6 cellular contexts compared by ENCODE assay signal in the genomic region with DNA sequence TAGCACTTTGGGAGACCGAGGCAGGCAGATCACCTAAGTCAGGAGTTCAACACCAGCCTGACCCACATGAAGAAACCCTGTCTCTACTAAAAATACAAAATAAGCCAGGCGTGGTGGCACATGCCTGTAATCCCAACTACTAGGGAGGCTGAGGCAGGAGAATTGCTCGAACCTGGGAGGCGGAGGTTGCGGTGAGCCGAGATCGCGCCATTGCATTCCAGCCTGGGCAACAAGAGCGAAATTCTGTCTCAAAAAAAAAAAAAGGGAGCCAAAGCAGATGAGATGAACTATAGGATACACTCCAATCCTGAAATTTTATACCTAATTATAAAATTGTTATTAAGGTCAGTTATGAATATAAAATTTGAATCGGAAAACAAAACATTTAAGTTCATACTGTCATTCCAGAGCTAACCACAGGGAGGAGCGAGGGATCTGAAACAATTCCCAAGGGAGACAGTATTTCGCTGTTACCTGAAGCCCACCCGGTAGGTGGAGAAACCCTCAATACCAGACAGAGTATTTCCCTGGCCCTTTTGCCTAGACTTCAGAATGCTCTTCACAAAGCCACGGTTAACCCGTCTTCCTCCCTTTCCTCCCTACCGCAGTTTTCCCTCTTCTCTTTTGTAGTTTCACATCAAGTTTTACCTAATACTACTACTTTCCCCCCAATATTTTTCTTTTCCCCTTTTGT. TPM values are rescaled to one million over a fixed set of nuclear protein-coding genes. Genes with fewer than 3 reads are reported as not detected.
DNase-seq lines count a peak whose midpoint lies in the region; ATAC-seq and TF ChIP-seq lines count a peak whose summit lies in the region.

No MANE protein-coding gene starts in this region.

- H3K9ac ChIP-seq in neural cell (ENCODE audit: low read length), result peak overlapping the region; percentile 82

- no peaks in the 10 kb centered on the region for H4K20me1 ChIP-seq in neural cell (ENCODE audit: insufficient read depth)

- peak; percentile 64 for TF ChIP-seq RAD21 in neural cell (conservative IDR thresholded peaks at IDR 0.05)

- peaks cover 50% of the 10 kb centered on the region for H3K79me2 ChIP-seq in neural cell (replicated peaks; ENCODE audit: insufficient read depth, low read length)

- H3K36me3 ChIP-seq in GM06990 (ENCODE audit: control insufficient read depth, insufficient read depth, low read length), result no peaks in the 10 kb centered on the region; the same call in 1 of the 2 replicates
- no peaks in the 10 kb centered on the region for H3K36me3 ChIP-seq in neural cell (ENCODE audit: insufficient read depth, low read length)

- no peaks in the 10 kb centered on the region for H3K27me3 ChIP-seq in GM06990 (replicated peaks; ENCODE audit: control insufficient read depth, insufficient read depth, low read length)
- no peaks in the 10 kb centered on the region for H3K27me3 ChIP-seq in neural cell (ENCODE audit: insufficient read depth, low read depth, low read length)

- no peak overlapping the region for H2AFZ ChIP-seq in neural cell (ENCODE audit: low read depth, low read length)

- H3F3A ChIP-seq in neural cell (ENCODE audit: insufficient read depth, low read length, poor library complexity, severe bottlenecking), result no peaks in the 10 kb centered on the region

- ATAC-seq in GM19455 (IDR thresholded peaks at IDR 0.05; ENCODE audit: unreplicated experiment), result no peak

- TF ChIP-seq CTCF in GM06990 (IDR thresholded peaks at IDR 0.05; ENCODE audit: insufficient read depth, low read length, poor library complexity, severe bottlenecking) (peak; percentile 33), cardiac fibroblast (IDR thresholded peaks at IDR 0.05; ENCODE audit: low read depth, low read length) (peak; percentile 60), neural cell (IDR thresholded peaks at IDR 0.05; ENCODE audit: poor library complexity, severe bottlenecking) (peak; percentile 75)

- no peaks in the 10 kb centered on the region for H3K9me3 ChIP-seq in neural cell (ENCODE audit: low read length)

- H3K4me2 ChIP-seq in neural cell (ENCODE audit: low read length), result peak overlapping the region; percentile 97

- no peaks in the 10 kb centered on the region for H3K9me2 ChIP-seq in neural cell (ENCODE audit: insufficient read depth, low read length)

- no peak for TF ChIP-seq EP300 in neural cell (conservative IDR thresholded peaks at IDR 0.05; ENCODE audit: poor library complexity, severe bottlenecking)

- H3K27ac ChIP-seq in neural cell (ENCODE audit: low read length), result peak overlapping the region; percentile 83

- DNase-seq in GM06990 (ENCODE audit: extremely low read depth, insufficient read length) (no peak), NCI-H2107 treated with DMSO at 0.1 percent for 48 hours (lab: John Stamatoyannopoulos, UW; ENCODE audit: unreplicated experiment) (peak; percentile 54), cardiac fibroblast (ENCODE audit: low read depth in 2 of 2) (peak; percentile 68 to 76), KG1 (lab: John Stamatoyannopoulos, UW) (no peak)

- H3K4me3 ChIP-seq in GM06990 (replicated peaks; ENCODE audit: low read depth, low read length) (peak overlapping the region; percentile 97), cardiac fibroblast (replicated peaks in 1 of 2; ENCODE audit: low read depth in 2 of 2, low read length in 2 of 2) (peak overlapping the region; percentile 98 to 99), neural cell (ENCODE audit: low read length) (peak overlapping the region; percentile 90)

TF ChIP-seq in neural cell, 6 proteins besides CTCF, POLR2A, EP300 and RAD21:
- TF ChIP-seq TAF1 (IDR thresholded peaks at IDR 0.05; ENCODE audit: low read depth) (no peak), SMC3 (conservative IDR thresholded peaks at IDR 0.05; ENCODE audit: poor library complexity) (peak; percentile 79), EZH2 (IDR thresholded peaks at IDR 0.05; ENCODE audit: borderline replicate concordance, insufficient read depth, low read length, poor library complexity, severe bottlenecking) (no peak), POLR2AphosphoS5 (IDR thresholded peaks at IDR 0.05) (no peak), MXI1 (conservative IDR thresholded peaks at IDR 0.05; ENCODE audit: poor library complexity, severe bottlenecking) (no peak)
- TF ChIP-seq, protein P1, sequence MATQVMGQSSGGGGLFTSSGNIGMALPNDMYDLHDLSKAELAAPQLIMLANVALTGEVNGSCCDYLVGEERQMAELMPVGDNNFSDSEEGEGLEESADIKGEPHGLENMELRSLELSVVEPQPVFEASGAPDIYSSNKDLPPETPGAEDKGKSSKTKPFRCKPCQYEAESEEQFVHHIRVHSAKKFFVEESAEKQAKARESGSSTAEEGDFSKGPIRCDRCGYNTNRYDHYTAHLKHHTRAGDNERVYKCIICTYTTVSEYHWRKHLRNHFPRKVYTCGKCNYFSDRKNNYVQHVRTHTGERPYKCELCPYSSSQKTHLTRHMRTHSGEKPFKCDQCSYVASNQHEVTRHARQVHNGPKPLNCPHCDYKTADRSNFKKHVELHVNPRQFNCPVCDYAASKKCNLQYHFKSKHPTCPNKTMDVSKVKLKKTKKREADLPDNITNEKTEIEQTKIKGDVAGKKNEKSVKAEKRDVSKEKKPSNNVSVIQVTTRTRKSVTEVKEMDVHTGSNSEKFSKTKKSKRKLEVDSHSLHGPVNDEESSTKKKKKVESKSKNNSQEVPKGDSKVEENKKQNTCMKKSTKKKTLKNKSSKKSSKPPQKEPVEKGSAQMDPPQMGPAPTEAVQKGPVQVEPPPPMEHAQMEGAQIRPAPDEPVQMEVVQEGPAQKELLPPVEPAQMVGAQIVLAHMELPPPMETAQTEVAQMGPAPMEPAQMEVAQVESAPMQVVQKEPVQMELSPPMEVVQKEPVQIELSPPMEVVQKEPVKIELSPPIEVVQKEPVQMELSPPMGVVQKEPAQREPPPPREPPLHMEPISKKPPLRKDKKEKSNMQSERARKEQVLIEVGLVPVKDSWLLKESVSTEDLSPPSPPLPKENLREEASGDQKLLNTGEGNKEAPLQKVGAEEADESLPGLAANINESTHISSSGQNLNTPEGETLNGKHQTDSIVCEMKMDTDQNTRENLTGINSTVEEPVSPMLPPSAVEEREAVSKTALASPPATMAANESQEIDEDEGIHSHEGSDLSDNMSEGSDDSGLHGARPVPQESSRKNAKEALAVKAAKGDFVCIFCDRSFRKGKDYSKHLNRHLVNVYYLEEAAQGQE (IDR thresholded peaks at IDR 0.05; ENCODE audit: borderline replicate concordance), result no peak

RNA-seq across cellular contexts. Expression of gene PPM1G, which starts 1.4 kb away (rescaled TPM):
- polyA plus RNA-seq in neural cell, result 99.0 and 107 TPM in 2 replicates
- 91.1 and 95.6 TPM in 2 replicates for polyA minus RNA-seq in neural cell

RNA-seq across cellular contexts. Expression of gene NRBP1, which starts 20.5 kb away (rescaled TPM):
- 115 and 161 TPM in 2 replicates for polyA plus RNA-seq in neural cell
- 102 and 109 TPM in 2 replicates for polyA minus RNA-seq in neural cell

RNA-seq across cellular contexts. Expression of gene ZNF513, which starts 27.4 kb away (rescaled TPM):
- polyA plus RNA-seq in neural cell, result 40.5 and 46.8 TPM in 2 replicates
- 25.5 and 27.5 TPM in 2 replicates for polyA minus RNA-seq in neural cell

RNA-seq across cellular contexts. Expression of gene KRTCAP3, which starts 34.2 kb away (rescaled TPM):
- polyA plus RNA-seq in neural cell, result 2.3 and 4.0 TPM in 2 replicates
- 1.3 TPM in 1 of 2 replicates, not detected in the other for polyA minus RNA-seq in neural cell

RNA-seq across cellular contexts. Expression of gene SNX17, which starts 37.5 kb away (rescaled TPM):
- polyA plus RNA-seq in neural cell, result 69.8 and 86.9 TPM in 2 replicates
- 57.4 and 58.4 TPM in 2 replicates for polyA minus RNA-seq in neural cell

Comparison
In these comparisons a context has a peak if more than half of its experiments do, and no peak if none do; other contexts are left out.
1. DNase-seq: peak in NCI-H2107 treated with DMSO at 0.1 percent for 48 hours (single experiment) and cardiac fibroblast (2 of 2); none in GM06990 (single experiment) and KG1 (single experiment).
2. Peak in every context shown above with its lines, with median percentiles within 50 percentile points of each other: H3K4me3 ChIP-seq and CTCF ChIP-seq.